1 cellular context compared by ENCODE assay signal in the genomic region with DNA sequence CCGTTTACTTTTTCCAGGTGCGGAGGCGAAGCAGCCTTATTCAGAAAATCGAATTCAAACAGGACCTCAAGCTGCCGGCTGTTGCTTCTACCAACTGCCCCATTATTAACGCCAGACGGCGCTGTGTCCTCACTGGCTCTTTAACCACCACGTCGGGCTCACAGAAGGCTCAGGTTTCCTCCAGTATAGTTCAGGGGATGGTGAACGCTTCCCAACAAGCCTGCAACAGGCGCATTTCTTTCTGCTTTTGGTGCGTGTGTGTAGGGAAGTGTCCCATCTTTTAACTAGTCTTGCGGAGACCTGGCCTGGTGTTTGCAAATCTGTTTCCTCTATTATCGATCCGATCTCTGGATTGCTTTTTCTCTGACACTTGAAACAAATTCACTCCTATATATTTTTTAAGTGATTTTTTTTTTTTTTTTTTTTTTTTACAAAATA.
A peak's percentile ranks its signal among the peaks of the same experiment; 100 is the strongest.
TF ChIP-seq lines count a peak whose summit lies in the region.

No MANE protein-coding gene starts in this region.

TF ChIP-seq in HepG2, 621 proteins besides CTCF, POLR2A, EP300 and RAD21 (continued from another document and continues in another):
- TF ChIP-seq ZNF513 (CRISPR knock-in tag; conservative IDR thresholded peaks at IDR 0.05) = no peak
- 0 out of 2 replicates have a peak, but pooled peaks have one; percentile 19 for TF ChIP-seq HNF1B (CRISPR knock-in tag; IDR thresholded peaks at IDR 0.05)
- TF ChIP-seq GTF3A (CRISPR knock-in tag; conservative IDR thresholded peaks at IDR 0.05) = no peak
- no peak for TF ChIP-seq ZNF629 (CRISPR knock-in tag; conservative IDR thresholded peaks at IDR 0.05)
- no peak for TF ChIP-seq ZNF33A (CRISPR knock-in tag; IDR thresholded peaks at IDR 0.05; ENCODE audit: borderline replicate concordance)
- no peak for TF ChIP-seq ZNF780A (CRISPR knock-in tag; IDR thresholded peaks at IDR 0.05)
- no peak for TF ChIP-seq ZNF747 (CRISPR knock-in tag; IDR thresholded peaks at IDR 0.05; ENCODE audit: borderline replicate concordance)
- no peak for TF ChIP-seq CAMTA2 (CRISPR knock-in tag; IDR thresholded peaks at IDR 0.05; ENCODE audit: borderline replicate concordance)
- TF ChIP-seq ZSCAN20 (CRISPR knock-in tag; IDR thresholded peaks at IDR 0.05; ENCODE audit: borderline replicate concordance) = no peak
- no peak for TF ChIP-seq ZNF251 (CRISPR knock-in tag; IDR thresholded peaks at IDR 0.05)
- TF ChIP-seq HOXA5 (CRISPR knock-in tag; IDR thresholded peaks at IDR 0.05) = no peak
- TF ChIP-seq NCOR1 (IDR thresholded peaks at IDR 0.05; ENCODE audit: borderline replicate concordance, low read length) = no peak
- TF ChIP-seq HNF4G (IDR thresholded peaks at IDR 0.05; ENCODE audit: borderline replicate concordance, low read depth, low read length) = no peak
- TF ChIP-seq HNF4G (CRISPR knock-in tag; IDR thresholded peaks at IDR 0.05; ENCODE audit: borderline replicate concordance, low read depth) = no peak
- TF ChIP-seq ZNF510 (CRISPR knock-in tag; IDR thresholded peaks at IDR 0.05; ENCODE audit: low read depth) = no peak
- TF ChIP-seq PRDM4 (CRISPR knock-in tag; IDR thresholded peaks at IDR 0.05; ENCODE audit: borderline replicate concordance) = no peak
- TF ChIP-seq IRF2 (CRISPR knock-in tag; IDR thresholded peaks at IDR 0.05) = 0 out of 2 replicates have a peak, but pooled peaks have one; percentile 32
- TF ChIP-seq ZNF782 (CRISPR knock-in tag; IDR thresholded peaks at IDR 0.05; ENCODE audit: borderline replicate concordance) = no peak
- no peak for TF ChIP-seq KMT2B (CRISPR knock-in tag; IDR thresholded peaks at IDR 0.05)
- no peak for TF ChIP-seq TP53 (CRISPR knock-in tag; conservative IDR thresholded peaks at IDR 0.05)
- no peak for TF ChIP-seq ATAD3A (CRISPR knock-in tag; IDR thresholded peaks at IDR 0.05)
- peak; percentile 80 for TF ChIP-seq STAG1 (CRISPR knock-in tag; IDR thresholded peaks at IDR 0.05)
- no peak for TF ChIP-seq ZBTB1 (CRISPR knock-in tag; IDR thresholded peaks at IDR 0.05; ENCODE audit: borderline replicate concordance)
- TF ChIP-seq, protein P1, sequence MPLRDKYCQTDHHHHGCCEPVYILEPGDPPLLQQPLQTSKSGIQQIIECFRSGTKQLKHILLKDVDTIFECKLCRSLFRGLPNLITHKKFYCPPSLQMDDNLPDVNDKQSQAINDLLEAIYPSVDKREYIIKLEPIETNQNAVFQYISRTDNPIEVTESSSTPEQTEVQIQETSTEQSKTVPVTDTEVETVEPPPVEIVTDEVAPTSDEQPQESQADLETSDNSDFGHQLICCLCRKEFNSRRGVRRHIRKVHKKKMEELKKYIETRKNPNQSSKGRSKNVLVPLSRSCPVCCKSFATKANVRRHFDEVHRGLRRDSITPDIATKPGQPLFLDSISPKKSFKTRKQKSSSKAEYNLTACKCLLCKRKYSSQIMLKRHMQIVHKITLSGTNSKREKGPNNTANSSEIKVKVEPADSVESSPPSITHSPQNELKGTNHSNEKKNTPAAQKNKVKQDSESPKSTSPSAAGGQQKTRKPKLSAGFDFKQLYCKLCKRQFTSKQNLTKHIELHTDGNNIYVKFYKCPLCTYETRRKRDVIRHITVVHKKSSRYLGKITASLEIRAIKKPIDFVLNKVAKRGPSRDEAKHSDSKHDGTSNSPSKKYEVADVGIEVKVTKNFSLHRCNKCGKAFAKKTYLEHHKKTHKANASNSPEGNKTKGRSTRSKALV (CRISPR knock-in tag; IDR thresholded peaks at IDR 0.05) = peak; percentile 80
- TF ChIP-seq ARID5B (CRISPR knock-in tag; IDR thresholded peaks at IDR 0.05) = peak; percentile 25; the same call in 1 of the 2 replicates
- TF ChIP-seq MXD4 (CRISPR knock-in tag; IDR thresholded peaks at IDR 0.05) = no peak
- TF ChIP-seq FOXP4 (CRISPR knock-in tag; IDR thresholded peaks at IDR 0.05) = 0 out of 2 replicates have a peak, but pooled peaks have one; percentile 39
- TF ChIP-seq ZNF275 (CRISPR knock-in tag; IDR thresholded peaks at IDR 0.05; ENCODE audit: borderline replicate concordance) = no peak
- no peak for TF ChIP-seq HMGA1 (CRISPR knock-in tag; conservative IDR thresholded peaks at IDR 0.05)
- TF ChIP-seq MIXL1 (CRISPR knock-in tag; IDR thresholded peaks at IDR 0.05) = peak; percentile 80
- no peak for TF ChIP-seq ZNF281 (CRISPR knock-in tag; IDR thresholded peaks at IDR 0.05; ENCODE audit: borderline replicate concordance)
- TF ChIP-seq GRHL1 (CRISPR knock-in tag; conservative IDR thresholded peaks at IDR 0.05) = no peak
- no peak for TF ChIP-seq SP140L (CRISPR knock-in tag; IDR thresholded peaks at IDR 0.05; ENCODE audit: borderline replicate concordance)
- TF ChIP-seq DPF2 (CRISPR knock-in tag; IDR thresholded peaks at IDR 0.05; ENCODE audit: borderline replicate concordance, low read depth) = no peak
- no peak for TF ChIP-seq HIVEP1 (CRISPR knock-in tag; IDR thresholded peaks at IDR 0.05)
- no peak for TF ChIP-seq PHB2 (IDR thresholded peaks at IDR 0.05; ENCODE audit: partially characterized antibody)
